ENCODE assay signal across 16 cellular contexts in genomic region chr3:53146319-53146868, GRCh38.
"Had no signal": no experiment of that assay in that cellular context is flagged by ENCODE, and none has a peak within 500 bp of the region (broad histone marks: within the 10 kb centered on the region; RNA-seq: fewer than 3 reads in every experiment).

No MANE protein-coding gene starts in this region.

- H3K9ac ChIP-seq: neural progenitor cell had no signal

- H3K4me2 ChIP-seq: neural progenitor cell had no signal

- H3K9me3 ChIP-seq: right lobe of liver, spleen, upper lobe of left lung had no signal

- DNase-seq: activated CD4-positive, alpha-beta memory T cell treated with anti-CD3 and anti-CD28 coated beads, Interleukin-2, amount 10 ng/mL, durations not matched to agents 7 days and 5 days; activated CD4-positive, alpha-beta T cell treated with anti-CD3 and anti-CD28 coated beads for 1 hour; activated gamma-delta T cell treated with Interleukin-2 at 50 U/mL for 16 hours; activated naive CD8-positive, alpha-beta T cell treated with anti-CD3 and anti-CD28 coated beads for 36 hours; activated T-cell treated with anti-CD3 and anti-CD28 coated beads, Interleukin-2, amount 50 U/mL, for 48 hours; effector CD8-positive, alpha-beta T cell; foreskin melanocyte; left ventricle myocardium superior; mesendoderm; right lobe of liver; spleen; stimulated activated CD4-positive, alpha-beta T cell treated with anti-CD3 and anti-CD28 coated beads, Interleukin-1b, Interleukin-23, amount 100 ng/mL, for 48 hours; stimulated activated naive B cell treated with anti-CD40 and anti-IgM and Interleukin-4, amounts not matched to agents 10 μg/mL and 1 μg/mL and 100 μg/mL, for 72 hours; SW 1271 had no signal

- H3K36me3 ChIP-seq: neural progenitor cell, right lobe of liver, spleen, upper lobe of left lung had no signal

- H3K4me1 ChIP-seq: neural progenitor cell had no signal

- ATAC-seq: stimulated activated naive B cell treated with anti-CD40 and anti-IgM and Interleukin-4, amounts not matched to agents 10 μg/mL and 1 μg/mL and 100 μg/mL, for 72 hours had no signal

- H3K27me3 ChIP-seq: neural progenitor cell, right lobe of liver, spleen, upper lobe of left lung had no signal

- H3K27ac ChIP-seq: neural progenitor cell, right lobe of liver had no signal

- H3K4me3 ChIP-seq: neural progenitor cell, right lobe of liver, upper lobe of left lung had no signal

- H2AFZ ChIP-seq: neural progenitor cell had no signal
